In the genomic region with DNA sequence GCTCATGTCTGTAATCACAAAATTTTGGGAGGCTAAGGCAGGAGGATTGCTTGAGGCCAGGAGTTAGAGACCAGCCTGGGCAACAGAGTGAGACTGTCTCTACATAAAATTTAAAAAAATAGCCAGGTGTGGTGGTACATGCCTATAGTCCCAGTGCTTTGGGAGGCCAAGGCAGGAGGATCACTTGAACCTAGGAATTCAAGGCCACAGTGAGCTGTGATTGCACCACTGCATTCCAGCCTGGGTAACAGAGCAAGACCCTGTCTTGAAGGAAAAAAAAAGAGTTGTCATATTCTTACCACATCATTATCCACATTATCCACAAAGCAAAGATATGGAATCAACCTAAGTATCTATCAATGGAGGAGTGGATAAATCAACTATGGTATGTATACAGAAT, we compare ENCODE assay signal across 28 cellular contexts.
"Had no signal": no experiment of that assay in that cellular context is flagged by ENCODE, and none has a peak within 500 bp of the region (broad histone marks: within the 10 kb centered on the region; RNA-seq: fewer than 3 reads in every experiment).

No MANE protein-coding gene starts in this region.

- H3K27ac ChIP-seq: stomach, suprapubic skin, testis, thoracic aorta, thyroid gland, tibial artery, tibial nerve, transverse colon, upper lobe of left lung, upper lobe of right lung, uterus, vagina had no signal

- H3K36me3 Mint-ChIP-seq: type B pancreatic cell had no signal

- H3K9me3 ChIP-seq: testis, thyroid gland, upper lobe of right lung, uterus, vagina had no signal

- DNase-seq: stimulated activated CD4-positive, alpha-beta T cell treated with anti-CD3 and anti-CD28 coated beads, Interleukin-1b, Interleukin-23, amount 100 ng/mL, for 48 hours; stimulated activated CD4-positive, alpha-beta T cell treated with anti-CD3 and anti-CD28 coated beads, Interleukin-2, amount 100 ng/mL, for 24 hours; stimulated activated CD4-positive, alpha-beta T cell treated with anti-CD3 and anti-CD28 coated beads, Interleukin-2, amount 100 ng/mL, for 48 hours; stimulated activated CD4-positive, alpha-beta T cell treated with anti-CD3 and anti-CD28 coated beads, Interleukin-4, amount 100 ng/mL, for 1 hour; stimulated activated CD4-positive, alpha-beta T cell treated with anti-CD3 and anti-CD28 coated beads, Interleukin-4, amount 100 ng/mL, for 24 hours; stimulated activated CD4-positive, alpha-beta T cell treated with anti-CD3 and anti-CD28 coated beads, Interleukin-4, amount 100 ng/mL, for 4 hours; stimulated activated CD8-positive, alpha-beta memory T cell treated with anti-CD3 and anti-CD28 coated beads, Interleukin-4, amount 100 ng/mL, for 48 hours; stimulated activated naive CD4-positive, alpha-beta T cell; stimulated activated naive CD4-positive, alpha-beta T cell treated with Interleukin-2 at 50 U/mL for 16 hours; stimulated activated naive CD8-positive, alpha-beta T cell treated with anti-CD3 and anti-CD28 coated beads, Interleukin-15, amount 100 ng/mL, for 72 hours; stimulated activated naive CD8-positive, alpha-beta T cell treated with anti-CD3 and anti-CD28 coated beads, Interleukin-15, Interleukin-2, amounts not matched to agents 100 U/mL and 50 U/mL, for 24 hours; stomach; substantia nigra; testis; thyroid gland; tibial artery; transverse colon; trophoblast cell; upper lobe of left lung; upper lobe of right lung; uterus had no signal

- H3K27me3 Mint-ChIP-seq: stimulated activated naive CD8-positive, alpha-beta T cell treated with anti-CD3 and anti-CD28 coated beads, Interleukin-15, amount 100 ng/mL, for 72 hours; stimulated activated naive CD8-positive, alpha-beta T cell treated with anti-CD3 and anti-CD28 coated beads, Interleukin-15, Interleukin-2, amounts not matched to agents 100 ng/mL and 50 ng/mL, for 24 hours; type B pancreatic cell had no signal

- ATAC-seq: upper lobe of right lung had no signal

- H3K36me3 ChIP-seq: stomach, suprapubic skin, thoracic aorta, thyroid gland, tibial artery, tibial nerve, transverse colon, upper lobe of left lung, upper lobe of right lung, uterus, vagina had no signal

- H3K9me3 Mint-ChIP-seq: stimulated activated naive CD8-positive, alpha-beta T cell treated with anti-CD3 and anti-CD28 coated beads, Interleukin-15, amount 100 ng/mL, for 72 hours; stimulated activated naive CD8-positive, alpha-beta T cell treated with anti-CD3 and anti-CD28 coated beads, Interleukin-15, Interleukin-2, amounts not matched to agents 100 ng/mL and 50 ng/mL, for 24 hours; type B pancreatic cell had no signal

- H3K4me3 Mint-ChIP-seq: stimulated activated naive CD8-positive, alpha-beta T cell treated with anti-CD3 and anti-CD28 coated beads, Interleukin-15, Interleukin-2, amounts not matched to agents 100 ng/mL and 50 ng/mL, for 24 hours; type B pancreatic cell had no signal

- H3K27ac Mint-ChIP-seq: type B pancreatic cell had no signal

- FAIRE-seq: urothelium cell line had no signal

- H3K27me3 ChIP-seq: stomach, suprapubic skin, testis, thyroid gland, tibial artery, tibial nerve, transverse colon, upper lobe of left lung, upper lobe of right lung, uterus, vagina had no signal

- H3K4me1 ChIP-seq: suprapubic skin, testis, thyroid gland, tibial artery, tibial nerve, upper lobe of right lung, uterus, vagina had no signal

- H3K4me3 ChIP-seq: stomach, suprapubic skin, testis, thoracic aorta, thyroid gland, tibial artery, tibial nerve, transverse colon, upper lobe of left lung, upper lobe of right lung, uterus, vagina had no signal
